In the genomic region with DNA sequence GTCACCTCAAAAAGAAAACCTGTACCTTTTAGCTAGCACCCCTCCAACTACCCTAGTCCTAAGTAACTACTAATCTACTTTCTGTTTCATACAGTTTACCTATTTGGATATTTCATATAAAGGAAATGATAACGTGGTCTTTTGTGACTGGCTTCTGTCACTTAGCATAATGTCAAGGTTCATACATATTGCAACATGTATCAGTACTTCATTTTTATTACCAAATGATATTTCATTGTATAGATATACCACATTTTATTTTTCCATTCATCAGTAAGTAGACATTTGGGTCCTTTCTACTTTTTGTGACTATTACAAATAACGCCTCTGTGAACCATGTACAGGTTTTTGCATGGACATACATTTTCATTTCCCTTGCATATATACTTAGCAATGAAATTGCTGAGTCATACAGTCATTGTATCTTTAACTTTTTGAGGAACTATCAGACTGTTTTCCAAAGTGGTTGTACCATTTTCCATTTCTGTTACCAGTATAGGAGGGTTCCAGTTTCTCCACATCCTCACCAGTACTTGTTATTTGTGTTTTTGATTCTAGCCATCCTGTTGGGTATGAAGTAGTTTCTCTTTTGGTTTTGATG, we compare ENCODE assay signal across 1 cellular context.
A peak's percentile ranks its signal among the peaks of the same experiment; 100 is the strongest.
TF ChIP-seq lines count a peak whose summit lies in the region.

No MANE protein-coding gene starts in this region.

TF ChIP-seq in K562, 482 proteins besides CTCF, POLR2A, EP300 and RAD21 (continued from another document and continues in another):
- TF ChIP-seq, protein P1, sequence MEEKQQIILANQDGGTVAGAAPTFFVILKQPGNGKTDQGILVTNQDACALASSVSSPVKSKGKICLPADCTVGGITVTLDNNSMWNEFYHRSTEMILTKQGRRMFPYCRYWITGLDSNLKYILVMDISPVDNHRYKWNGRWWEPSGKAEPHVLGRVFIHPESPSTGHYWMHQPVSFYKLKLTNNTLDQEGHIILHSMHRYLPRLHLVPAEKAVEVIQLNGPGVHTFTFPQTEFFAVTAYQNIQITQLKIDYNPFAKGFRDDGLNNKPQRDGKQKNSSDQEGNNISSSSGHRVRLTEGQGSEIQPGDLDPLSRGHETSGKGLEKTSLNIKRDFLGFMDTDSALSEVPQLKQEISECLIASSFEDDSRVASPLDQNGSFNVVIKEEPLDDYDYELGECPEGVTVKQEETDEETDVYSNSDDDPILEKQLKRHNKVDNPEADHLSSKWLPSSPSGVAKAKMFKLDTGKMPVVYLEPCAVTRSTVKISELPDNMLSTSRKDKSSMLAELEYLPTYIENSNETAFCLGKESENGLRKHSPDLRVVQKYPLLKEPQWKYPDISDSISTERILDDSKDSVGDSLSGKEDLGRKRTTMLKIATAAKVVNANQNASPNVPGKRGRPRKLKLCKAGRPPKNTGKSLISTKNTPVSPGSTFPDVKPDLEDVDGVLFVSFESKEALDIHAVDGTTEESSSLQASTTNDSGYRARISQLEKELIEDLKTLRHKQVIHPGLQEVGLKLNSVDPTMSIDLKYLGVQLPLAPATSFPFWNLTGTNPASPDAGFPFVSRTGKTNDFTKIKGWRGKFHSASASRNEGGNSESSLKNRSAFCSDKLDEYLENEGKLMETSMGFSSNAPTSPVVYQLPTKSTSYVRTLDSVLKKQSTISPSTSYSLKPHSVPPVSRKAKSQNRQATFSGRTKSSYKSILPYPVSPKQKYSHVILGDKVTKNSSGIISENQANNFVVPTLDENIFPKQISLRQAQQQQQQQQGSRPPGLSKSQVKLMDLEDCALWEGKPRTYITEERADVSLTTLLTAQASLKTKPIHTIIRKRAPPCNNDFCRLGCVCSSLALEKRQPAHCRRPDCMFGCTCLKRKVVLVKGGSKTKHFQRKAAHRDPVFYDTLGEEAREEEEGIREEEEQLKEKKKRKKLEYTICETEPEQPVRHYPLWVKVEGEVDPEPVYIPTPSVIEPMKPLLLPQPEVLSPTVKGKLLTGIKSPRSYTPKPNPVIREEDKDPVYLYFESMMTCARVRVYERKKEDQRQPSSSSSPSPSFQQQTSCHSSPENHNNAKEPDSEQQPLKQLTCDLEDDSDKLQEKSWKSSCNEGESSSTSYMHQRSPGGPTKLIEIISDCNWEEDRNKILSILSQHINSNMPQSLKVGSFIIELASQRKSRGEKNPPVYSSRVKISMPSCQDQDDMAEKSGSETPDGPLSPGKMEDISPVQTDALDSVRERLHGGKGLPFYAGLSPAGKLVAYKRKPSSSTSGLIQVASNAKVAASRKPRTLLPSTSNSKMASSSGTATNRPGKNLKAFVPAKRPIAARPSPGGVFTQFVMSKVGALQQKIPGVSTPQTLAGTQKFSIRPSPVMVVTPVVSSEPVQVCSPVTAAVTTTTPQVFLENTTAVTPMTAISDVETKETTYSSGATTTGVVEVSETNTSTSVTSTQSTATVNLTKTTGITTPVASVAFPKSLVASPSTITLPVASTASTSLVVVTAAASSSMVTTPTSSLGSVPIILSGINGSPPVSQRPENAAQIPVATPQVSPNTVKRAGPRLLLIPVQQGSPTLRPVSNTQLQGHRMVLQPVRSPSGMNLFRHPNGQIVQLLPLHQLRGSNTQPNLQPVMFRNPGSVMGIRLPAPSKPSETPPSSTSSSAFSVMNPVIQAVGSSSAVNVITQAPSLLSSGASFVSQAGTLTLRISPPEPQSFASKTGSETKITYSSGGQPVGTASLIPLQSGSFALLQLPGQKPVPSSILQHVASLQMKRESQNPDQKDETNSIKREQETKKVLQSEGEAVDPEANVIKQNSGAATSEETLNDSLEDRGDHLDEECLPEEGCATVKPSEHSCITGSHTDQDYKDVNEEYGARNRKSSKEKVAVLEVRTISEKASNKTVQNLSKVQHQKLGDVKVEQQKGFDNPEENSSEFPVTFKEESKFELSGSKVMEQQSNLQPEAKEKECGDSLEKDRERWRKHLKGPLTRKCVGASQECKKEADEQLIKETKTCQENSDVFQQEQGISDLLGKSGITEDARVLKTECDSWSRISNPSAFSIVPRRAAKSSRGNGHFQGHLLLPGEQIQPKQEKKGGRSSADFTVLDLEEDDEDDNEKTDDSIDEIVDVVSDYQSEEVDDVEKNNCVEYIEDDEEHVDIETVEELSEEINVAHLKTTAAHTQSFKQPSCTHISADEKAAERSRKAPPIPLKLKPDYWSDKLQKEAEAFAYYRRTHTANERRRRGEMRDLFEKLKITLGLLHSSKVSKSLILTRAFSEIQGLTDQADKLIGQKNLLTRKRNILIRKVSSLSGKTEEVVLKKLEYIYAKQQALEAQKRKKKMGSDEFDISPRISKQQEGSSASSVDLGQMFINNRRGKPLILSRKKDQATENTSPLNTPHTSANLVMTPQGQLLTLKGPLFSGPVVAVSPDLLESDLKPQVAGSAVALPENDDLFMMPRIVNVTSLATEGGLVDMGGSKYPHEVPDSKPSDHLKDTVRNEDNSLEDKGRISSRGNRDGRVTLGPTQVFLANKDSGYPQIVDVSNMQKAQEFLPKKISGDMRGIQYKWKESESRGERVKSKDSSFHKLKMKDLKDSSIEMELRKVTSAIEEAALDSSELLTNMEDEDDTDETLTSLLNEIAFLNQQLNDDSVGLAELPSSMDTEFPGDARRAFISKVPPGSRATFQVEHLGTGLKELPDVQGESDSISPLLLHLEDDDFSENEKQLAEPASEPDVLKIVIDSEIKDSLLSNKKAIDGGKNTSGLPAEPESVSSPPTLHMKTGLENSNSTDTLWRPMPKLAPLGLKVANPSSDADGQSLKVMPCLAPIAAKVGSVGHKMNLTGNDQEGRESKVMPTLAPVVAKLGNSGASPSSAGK (IDR thresholded peaks at IDR 0.05), result no peak
- TF ChIP-seq, protein P2, sequence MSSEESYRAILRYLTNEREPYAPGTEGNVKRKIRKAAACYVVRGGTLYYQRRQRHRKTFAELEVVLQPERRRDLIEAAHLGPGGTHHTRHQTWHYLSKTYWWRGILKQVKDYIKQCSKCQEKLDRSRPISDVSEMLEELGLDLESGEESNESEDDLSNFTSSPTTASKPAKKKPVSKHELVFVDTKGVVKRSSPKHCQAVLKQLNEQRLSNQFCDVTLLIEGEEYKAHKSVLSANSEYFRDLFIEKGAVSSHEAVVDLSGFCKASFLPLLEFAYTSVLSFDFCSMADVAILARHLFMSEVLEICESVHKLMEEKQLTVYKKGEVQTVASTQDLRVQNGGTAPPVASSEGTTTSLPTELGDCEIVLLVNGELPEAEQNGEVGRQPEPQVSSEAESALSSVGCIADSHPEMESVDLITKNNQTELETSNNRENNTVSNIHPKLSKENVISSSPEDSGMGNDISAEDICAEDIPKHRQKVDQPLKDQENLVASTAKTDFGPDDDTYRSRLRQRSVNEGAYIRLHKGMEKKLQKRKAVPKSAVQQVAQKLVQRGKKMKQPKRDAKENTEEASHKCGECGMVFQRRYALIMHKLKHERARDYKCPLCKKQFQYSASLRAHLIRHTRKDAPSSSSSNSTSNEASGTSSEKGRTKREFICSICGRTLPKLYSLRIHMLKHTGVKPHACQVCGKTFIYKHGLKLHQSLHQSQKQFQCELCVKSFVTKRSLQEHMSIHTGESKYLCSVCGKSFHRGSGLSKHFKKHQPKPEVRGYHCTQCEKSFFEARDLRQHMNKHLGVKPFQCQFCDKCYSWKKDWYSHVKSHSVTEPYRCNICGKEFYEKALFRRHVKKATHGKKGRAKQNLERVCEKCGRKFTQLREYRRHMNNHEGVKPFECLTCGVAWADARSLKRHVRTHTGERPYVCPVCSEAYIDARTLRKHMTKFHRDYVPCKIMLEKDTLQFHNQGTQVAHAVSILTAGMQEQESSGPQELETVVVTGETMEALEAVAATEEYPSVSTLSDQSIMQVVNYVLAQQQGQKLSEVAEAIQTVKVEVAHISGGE (CRISPR knock-in tag; IDR thresholded peaks at IDR 0.05), result no peak
- TF ChIP-seq ZNF431 (CRISPR knock-in tag; IDR thresholded peaks at IDR 0.05), result no peak
- TF ChIP-seq, protein P3, sequence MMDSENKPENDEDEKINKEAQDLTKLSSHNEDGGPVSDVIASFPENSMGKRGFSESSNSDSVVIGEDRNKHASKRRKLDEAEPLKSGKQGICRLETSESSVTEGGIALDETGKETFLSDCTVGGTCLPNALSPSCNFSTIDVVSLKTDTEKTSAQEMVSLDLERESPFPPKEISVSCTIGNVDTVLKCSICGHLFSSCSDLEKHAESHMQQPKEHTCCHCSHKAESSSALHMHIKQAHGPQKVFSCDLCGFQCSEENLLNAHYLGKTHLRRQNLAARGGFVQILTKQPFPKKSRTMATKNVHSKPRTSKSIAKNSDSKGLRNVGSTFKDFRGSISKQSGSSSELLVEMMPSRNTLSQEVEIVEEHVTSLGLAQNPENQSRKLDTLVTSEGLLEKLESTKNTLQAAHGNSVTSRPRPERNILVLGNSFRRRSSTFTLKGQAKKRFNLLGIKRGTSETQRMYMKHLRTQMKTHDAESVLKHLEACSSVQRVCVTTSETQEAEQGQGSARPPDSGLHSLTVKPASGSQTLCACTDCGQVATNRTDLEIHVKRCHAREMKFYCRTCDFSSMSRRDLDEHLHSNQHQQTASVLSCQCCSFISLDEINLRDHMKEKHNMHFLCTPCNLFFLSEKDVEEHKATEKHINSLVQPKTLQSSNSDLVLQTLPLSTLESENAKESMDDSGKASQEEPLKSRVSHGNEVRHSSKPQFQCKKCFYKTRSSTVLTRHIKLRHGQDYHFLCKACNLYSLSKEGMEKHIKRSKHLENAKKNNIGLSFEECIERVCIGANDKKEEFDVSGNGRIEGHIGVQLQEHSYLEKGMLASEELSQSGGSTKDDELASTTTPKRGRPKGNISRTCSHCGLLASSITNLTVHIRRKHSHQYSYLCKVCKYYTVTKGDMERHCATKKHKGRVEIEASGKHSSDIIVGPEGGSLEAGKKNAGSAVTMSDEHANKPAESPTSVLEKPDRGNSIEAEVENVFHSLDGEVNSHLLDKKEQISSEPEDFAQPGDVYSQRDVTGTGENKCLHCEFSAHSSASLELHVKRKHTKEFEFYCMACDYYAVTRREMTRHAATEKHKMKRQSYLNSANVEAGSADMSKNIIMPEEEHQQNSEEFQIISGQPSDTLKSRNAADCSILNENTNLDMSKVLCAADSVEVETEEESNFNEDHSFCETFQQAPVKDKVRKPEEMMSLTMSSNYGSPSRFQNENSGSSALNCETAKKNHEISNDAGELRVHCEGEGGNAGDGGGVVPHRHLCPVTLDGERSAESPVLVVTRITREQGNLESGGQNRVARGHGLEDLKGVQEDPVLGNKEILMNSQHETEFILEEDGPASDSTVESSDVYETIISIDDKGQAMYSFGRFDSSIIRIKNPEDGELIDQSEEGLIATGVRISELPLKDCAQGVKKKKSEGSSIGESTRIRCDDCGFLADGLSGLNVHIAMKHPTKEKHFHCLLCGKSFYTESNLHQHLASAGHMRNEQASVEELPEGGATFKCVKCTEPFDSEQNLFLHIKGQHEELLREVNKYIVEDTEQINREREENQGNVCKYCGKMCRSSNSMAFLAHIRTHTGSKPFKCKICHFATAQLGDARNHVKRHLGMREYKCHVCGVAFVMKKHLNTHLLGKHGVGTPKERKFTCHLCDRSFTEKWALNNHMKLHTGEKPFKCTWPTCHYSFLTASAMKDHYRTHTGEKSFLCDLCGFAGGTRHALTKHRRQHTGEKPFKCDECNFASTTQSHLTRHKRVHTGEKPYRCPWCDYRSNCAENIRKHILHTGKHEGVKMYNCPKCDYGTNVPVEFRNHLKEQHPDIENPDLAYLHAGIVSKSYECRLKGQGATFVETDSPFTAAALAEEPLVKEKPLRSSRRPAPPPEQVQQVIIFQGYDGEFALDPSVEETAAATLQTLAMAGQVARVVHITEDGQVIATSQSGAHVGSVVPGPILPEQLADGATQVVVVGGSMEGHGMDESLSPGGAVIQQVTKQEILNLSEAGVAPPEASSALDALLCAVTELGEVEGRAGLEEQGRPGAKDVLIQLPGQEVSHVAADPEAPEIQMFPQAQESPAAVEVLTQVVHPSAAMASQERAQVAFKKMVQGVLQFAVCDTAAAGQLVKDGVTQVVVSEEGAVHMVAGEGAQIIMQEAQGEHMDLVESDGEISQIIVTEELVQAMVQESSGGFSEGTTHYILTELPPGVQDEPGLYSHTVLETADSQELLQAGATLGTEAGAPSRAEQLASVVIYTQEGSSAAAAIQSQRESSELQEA (IDR thresholded peaks at IDR 0.05; ENCODE audit: low read depth), result no peak
- TF ChIP-seq, protein P4, sequence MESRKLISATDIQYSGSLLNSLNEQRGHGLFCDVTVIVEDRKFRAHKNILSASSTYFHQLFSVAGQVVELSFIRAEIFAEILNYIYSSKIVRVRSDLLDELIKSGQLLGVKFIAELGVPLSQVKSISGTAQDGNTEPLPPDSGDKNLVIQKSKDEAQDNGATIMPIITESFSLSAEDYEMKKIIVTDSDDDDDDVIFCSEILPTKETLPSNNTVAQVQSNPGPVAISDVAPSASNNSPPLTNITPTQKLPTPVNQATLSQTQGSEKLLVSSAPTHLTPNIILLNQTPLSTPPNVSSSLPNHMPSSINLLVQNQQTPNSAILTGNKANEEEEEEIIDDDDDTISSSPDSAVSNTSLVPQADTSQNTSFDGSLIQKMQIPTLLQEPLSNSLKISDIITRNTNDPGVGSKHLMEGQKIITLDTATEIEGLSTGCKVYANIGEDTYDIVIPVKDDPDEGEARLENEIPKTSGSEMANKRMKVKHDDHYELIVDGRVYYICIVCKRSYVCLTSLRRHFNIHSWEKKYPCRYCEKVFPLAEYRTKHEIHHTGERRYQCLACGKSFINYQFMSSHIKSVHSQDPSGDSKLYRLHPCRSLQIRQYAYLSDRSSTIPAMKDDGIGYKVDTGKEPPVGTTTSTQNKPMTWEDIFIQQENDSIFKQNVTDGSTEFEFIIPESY (CRISPR knock-in tag; IDR thresholded peaks at IDR 0.05), result peak; percentile 73; the same call in 1 of the 2 replicates
- TF ChIP-seq, protein P5, sequence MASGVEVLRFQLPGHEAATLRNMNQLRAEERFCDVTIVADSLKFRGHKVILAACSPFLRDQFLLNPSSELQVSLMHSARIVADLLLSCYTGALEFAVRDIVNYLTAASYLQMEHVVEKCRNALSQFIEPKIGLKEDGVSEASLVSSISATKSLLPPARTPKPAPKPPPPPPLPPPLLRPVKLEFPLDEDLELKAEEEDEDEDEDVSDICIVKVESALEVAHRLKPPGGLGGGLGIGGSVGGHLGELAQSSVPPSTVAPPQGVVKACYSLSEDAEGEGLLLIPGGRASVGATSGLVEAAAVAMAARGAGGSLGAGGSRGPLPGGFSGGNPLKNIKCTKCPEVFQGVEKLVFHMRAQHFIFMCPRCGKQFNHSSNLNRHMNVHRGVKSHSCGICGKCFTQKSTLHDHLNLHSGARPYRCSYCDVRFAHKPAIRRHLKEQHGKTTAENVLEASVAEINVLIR (CRISPR knock-in tag; IDR thresholded peaks at IDR 0.05), result no peak
- TF ChIP-seq PHTF2 (CRISPR knock-in tag; IDR thresholded peaks at IDR 0.05), result no peak
- TF ChIP-seq ZFP36 (IDR thresholded peaks at IDR 0.05; ENCODE audit: low read depth, low read length, partially characterized antibody), result no peak
- no peak for TF ChIP-seq CCAR2 (IDR thresholded peaks at IDR 0.05; ENCODE audit: low read depth, low read length)
- TF ChIP-seq ETV6 (IDR thresholded peaks at IDR 0.05; ENCODE audit: borderline replicate concordance in 1 of 2, low read depth in 2 of 2, low read length in 1 of 2), result no peak
- no peak for TF ChIP-seq ETV6 (CRISPR knock-in tag; IDR thresholded peaks at IDR 0.05; ENCODE audit: borderline replicate concordance)
- TF ChIP-seq MEF2D (tag; conservative IDR thresholded peaks at IDR 0.05; ENCODE audit: low read depth), result no peak
- no peak for TF ChIP-seq TAL1 (IDR thresholded peaks at IDR 0.05)
- TF ChIP-seq ZNF184 (CRISPR knock-in tag; IDR thresholded peaks at IDR 0.05), result no peak
- peak; percentile 98 for TF ChIP-seq ZNF316 (IDR thresholded peaks at IDR 0.05)
- TF ChIP-seq ZKSCAN1 (IDR thresholded peaks at IDR 0.05; ENCODE audit: low read depth, low read length), result no peak
- TF ChIP-seq SMARCA5 (IDR thresholded peaks at IDR 0.05), result no peak
- peak; percentile 96 for TF ChIP-seq C11orf30 (IDR thresholded peaks at IDR 0.05; ENCODE audit: low read depth)
- no peak for TF ChIP-seq LARP7 (IDR thresholded peaks at IDR 0.05)
- TF ChIP-seq ARID1B (IDR thresholded peaks at IDR 0.05), result peak; percentile 41; the same call in 1 of the 2 replicates
- TF ChIP-seq ETS2 (tag; IDR thresholded peaks at IDR 0.05; ENCODE audit: borderline replicate concordance, poor library complexity, severe bottlenecking), result no peak
- TF ChIP-seq MXI1 (IDR thresholded peaks at IDR 0.05; ENCODE audit: low read depth, low read length), result no peak
